25 cellular contexts compared by ENCODE assay signal in the genomic region with DNA sequence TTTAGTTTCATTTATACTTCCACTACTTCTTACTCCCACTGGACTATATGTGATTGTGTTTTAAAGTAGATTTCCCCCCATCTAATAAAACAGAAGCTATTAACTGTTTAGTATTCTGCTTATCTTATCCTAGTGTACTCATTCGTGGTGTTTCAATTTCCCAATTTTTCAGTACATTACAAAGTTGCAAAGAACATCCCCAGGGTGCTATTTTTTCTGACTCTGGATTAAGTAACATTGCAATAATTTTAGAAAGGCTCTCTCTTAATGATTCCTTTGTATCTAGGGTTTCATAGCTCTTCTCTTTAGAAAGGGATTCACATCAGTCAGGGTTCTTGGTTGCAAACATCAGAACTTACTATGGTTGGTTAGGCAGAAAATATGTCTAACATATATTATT.
DNase-seq lines count a peak whose midpoint lies in the region; ATAC-seq, FAIRE-seq and TF ChIP-seq lines count a peak whose summit lies in the region.
"Had no signal": no experiment of that assay in that cellular context is flagged by ENCODE, and none has a peak within 500 bp of the region (broad histone marks: within the 10 kb centered on the region; RNA-seq: fewer than 3 reads in every experiment).

No MANE protein-coding gene starts in this region.

- H3K4me1 ChIP-seq in ACC112 (ENCODE audit: control insufficient read depth, insufficient read depth, low read length, unreplicated experiment) (peaks cover 34% of the 10 kb centered on the region), endothelial cell of umbilical vein (ENCODE audit: control insufficient read depth, extremely low read depth, insufficient read depth, low read length) (peaks cover 26% of the 10 kb centered on the region), osteoblast (ENCODE audit: insufficient read depth, low read length) (peaks cover 32% of the 10 kb centered on the region), aorta (ENCODE audit: control insufficient read depth in 1 of 2, insufficient read depth in 2 of 2, low read length in 2 of 2) (peaks cover 0 to 1% of the 10 kb centered on the region in 2 donors), BE2C (no peaks in the 10 kb centered on the region)

- peak overlapping the region; percentile 3 for H3K9ac ChIP-seq in endothelial cell of umbilical vein (replicated peaks; ENCODE audit: extremely low read depth, insufficient read depth, low read length)
- H3K9ac ChIP-seq: BLaER1 treated with 17β-estradiol and CSF1 and Interleukin-3, amounts not matched to agents 10 nM and 100 nM had no signal

- DNase-seq in HFFc6, result no peak
- DNase-seq in endothelial cell of umbilical vein (ENCODE audit: low read depth, low spot score), result peak; percentile 6
- no peak for DNase-seq in osteoblast (ENCODE audit: insufficient read length, low spot score, missing footprints)
- no peak for DNase-seq in aorta
- no peak for DNase-seq in activated effector memory CD4-positive, alpha-beta T cell treated with Interleukin-2 at 50 U/mL for 16 hours
- no peak for DNase-seq in BE2C
- DNase-seq in GM19239 (ENCODE audit: insufficient read length, low spot score), result no peak
- DNase-seq: 8988T; CD4-positive, alpha-beta T cell; DMS53; HCEC 1CT; Karpas-422; MV-4-11; NCI-H1105; NCI-H1436 treated with DMSO at 0.1 percent for 48 hours; NCI-H1930; NCI-H446; NCI-H524 treated with DMSO at 0.1 percent for 48 hours; SHP77 treated with DMSO at 0.1 percent for 48 hours; SW 1271 had no signal

- H3K36me3 ChIP-seq in ACC112 (ENCODE audit: insufficient read depth, low read length) (no peaks in the 10 kb centered on the region), endothelial cell of umbilical vein (ENCODE audit: control insufficient read depth in 2 of 2, extremely low read depth in 1 of 2, insufficient read depth in 2 of 2, low read length in 2 of 2) (no peaks in the 10 kb centered on the region), osteoblast (ENCODE audit: insufficient read depth, low read length) (no peaks in the 10 kb centered on the region), aorta (ENCODE audit: control insufficient read depth in 1 of 2, insufficient read depth in 2 of 2, low read length in 1 of 2) (no peaks in the 10 kb centered on the region), BE2C (no peaks in the 10 kb centered on the region)
- H3K36me3 ChIP-seq: BLaER1 treated with 17β-estradiol and CSF1 and Interleukin-3, amounts not matched to agents 10 nM and 100 nM had no signal

- TF ChIP-seq CTCF in HFFc6 (IDR thresholded peaks at IDR 0.05) (no peak), endothelial cell of umbilical vein (IDR thresholded peaks at IDR 0.05; ENCODE audit: extremely low read depth in 1 of 2, insufficient read depth in 1 of 2, low read depth in 1 of 2, low read length in 2 of 2) (no peak), osteoblast (IDR thresholded peaks at IDR 0.05; ENCODE audit: extremely low read depth, low read depth, low read length) (no peak), BE2C (IDR thresholded peaks at IDR 0.05; ENCODE audit: low read depth, low read length) (no peak)

- no TSS peak for BruUV-seq in endothelial cell of umbilical vein (replicated peaks; lab: Mats Ljungman, UMichigan)

- H2AFZ ChIP-seq in ACC112 (ENCODE audit: low read length, unreplicated experiment) (peak overlapping the region; percentile 75), endothelial cell of umbilical vein (ENCODE audit: low read depth, low read length) (no peak overlapping the region), osteoblast (ENCODE audit: low read length) (no peak overlapping the region)

- no peak for FAIRE-seq in endothelial cell of umbilical vein (lab: Jason Lieb, UNC)
- no peak for FAIRE-seq in GM19239 (lab: Jason Lieb, UNC)
- FAIRE-seq: H1 had no signal

- no peaks in the 10 kb centered on the region for H3K9me3 Mint-ChIP-seq in HFFc6
- H3K9me3 Mint-ChIP-seq: CD4-positive, alpha-beta T cell had no signal

- H3K27me3 Mint-ChIP-seq in HFFc6 (ENCODE audit: insufficient read depth), result peaks cover 3% of the 10 kb centered on the region; the same call in 1 of the 2 replicates
- H3K27me3 Mint-ChIP-seq: CD4-positive, alpha-beta T cell had no signal

- POLR2A ChIA-PET in endothelial cell of umbilical vein (lab: Charles Lee), result no interaction called here

- dilution Hi-C loops in endothelial cell of umbilical vein (cut with MboI; ENCODE audit: extremely low pct_ligation_motif_present, low sequenced_read_pairs), result no loop called here

- H3K4me2 ChIP-seq in endothelial cell of umbilical vein (ENCODE audit: insufficient read depth, low read length) (no peak overlapping the region), osteoblast (ENCODE audit: insufficient read depth, low read length) (no peak overlapping the region)
- H3K4me2 ChIP-seq: BLaER1 treated with 17β-estradiol and CSF1 and Interleukin-3, amounts not matched to agents 10 nM and 100 nM had no signal

- peaks cover 20% of the 10 kb centered on the region for H3K36me3 Mint-ChIP-seq in HFFc6 (ENCODE audit: low read depth)

- H3K4me3 ChIP-seq in ACC112 (ENCODE audit: low read depth, low read length) (no peak overlapping the region), endothelial cell of umbilical vein (replicated peaks in 1 of 3; ENCODE audit: insufficient read depth in 1 of 3, low read depth in 1 of 3, low read length in 3 of 3) (no peak overlapping the region), osteoblast (ENCODE audit: insufficient read depth, low read length) (no peak overlapping the region), aorta (ENCODE audit: low read length in 2 of 2) (no peak overlapping the region), BE2C (ENCODE audit: low read depth, low read length) (no peak overlapping the region)
- H3K4me3 ChIP-seq: BLaER1 treated with 17β-estradiol and CSF1 and Interleukin-3, amounts not matched to agents 10 nM and 100 nM had no signal

- no peaks in the 10 kb centered on the region for H3K79me2 ChIP-seq in ACC112 (ENCODE audit: control insufficient read depth, insufficient read depth, low read length, unreplicated experiment)
- H3K79me2 ChIP-seq in endothelial cell of umbilical vein (ENCODE audit: control insufficient read depth, insufficient read depth, low read length), result no peaks in the 10 kb centered on the region
- H3K79me2 ChIP-seq in osteoblast (ENCODE audit: insufficient read depth, low read length), result no peaks in the 10 kb centered on the region

- no peaks in the 10 kb centered on the region for H3K9me1 ChIP-seq in endothelial cell of umbilical vein (replicated peaks; ENCODE audit: control insufficient read depth, extremely low read depth, insufficient read depth, low read length)

- 22 to 33% methylated on average over 1 of the region's 1 CpG for WGBS in aorta, 2 donors

- intact Hi-C loops in endothelial cell of umbilical vein (cut with micrococcal nuclease) (loop anchor here (10.0 kb wide), 1 partner anchor 886 kb away; no protein-coding TSS in a partner anchor), aorta (cut with DNase I) (loop anchor here in 1 of 2 donors (10.0 kb wide), 1 partner anchor 204 kb away; no protein-coding TSS in a partner anchor)

- no peak for ATAC-seq in aorta (ENCODE audit: low FRiP score)

- CTCF ChIA-PET in endothelial cell of umbilical vein (lab: Charles Lee), result no interaction called here

- no peak for TF ChIP-seq POLR2A in endothelial cell of umbilical vein (IDR thresholded peaks at IDR 0.05; ENCODE audit: low read depth, low read length)

- H3K27me3 ChIP-seq in ACC112 (ENCODE audit: insufficient read depth, low read length) (no peaks in the 10 kb centered on the region), endothelial cell of umbilical vein (ENCODE audit: control insufficient read depth in 2 of 2, insufficient read depth in 2 of 2, low read length in 2 of 2) (no peaks in the 10 kb centered on the region), osteoblast (ENCODE audit: insufficient read depth, low read length) (no peaks in the 10 kb centered on the region), aorta (ENCODE audit: control insufficient read depth in 1 of 2, insufficient read depth in 2 of 2, low read length in 1 of 2) (no peaks in the 10 kb centered on the region), BE2C (no peaks in the 10 kb centered on the region)
- H3K27me3 ChIP-seq: BLaER1 treated with 17β-estradiol and CSF1 and Interleukin-3, amounts not matched to agents 10 nM and 100 nM had no signal

- H3K27ac ChIP-seq in ACC112 (ENCODE audit: low read depth, low read length) (peak overlapping the region; percentile 91), endothelial cell of umbilical vein (ENCODE audit: insufficient read depth, low read depth, low read length) (no peak overlapping the region), osteoblast (ENCODE audit: low read depth, low read length) (peak overlapping the region; percentile 70), aorta (ENCODE audit: low read depth in 1 of 2, low read length in 2 of 2) (no peak overlapping the region)
- H3K27ac ChIP-seq: BLaER1 treated with 17β-estradiol and CSF1 and Interleukin-3, amounts not matched to agents 10 nM and 100 nM; HL-60; RWPE1 had no signal

- H3K4me1 Mint-ChIP-seq in HFFc6 (ENCODE audit: low read depth), result peaks cover 54% of the 10 kb centered on the region

- H3K9me3 ChIP-seq in endothelial cell of umbilical vein (replicated peaks; ENCODE audit: control insufficient read depth, insufficient read depth, low read length) (no peaks in the 10 kb centered on the region), osteoblast (ENCODE audit: low read depth, low read length) (no peaks in the 10 kb centered on the region), aorta (ENCODE audit: control insufficient read depth, low read length) (no peaks in the 10 kb centered on the region), BE2C (no peaks in the 10 kb centered on the region)
- H3K9me3 ChIP-seq: BLaER1 treated with 17β-estradiol and CSF1 and Interleukin-3, amounts not matched to agents 10 nM and 100 nM had no signal

- H3K4me3 Mint-ChIP-seq in HFFc6, result peak overlapping the region; percentile 15; the same call in 1 of the 2 replicates
- H3K4me3 Mint-ChIP-seq: CD4-positive, alpha-beta T cell had no signal

- peak overlapping the region; percentile 93 for H3K27ac Mint-ChIP-seq in HFFc6
- H3K27ac Mint-ChIP-seq: CD4-positive, alpha-beta T cell had no signal

- H4K20me1 ChIP-seq in endothelial cell of umbilical vein (replicated peaks; ENCODE audit: control insufficient read depth, extremely low read depth, insufficient read depth, low read length) (no peaks in the 10 kb centered on the region), osteoblast (ENCODE audit: insufficient read depth, low read length) (no peaks in the 10 kb centered on the region)
- H4K20me1 ChIP-seq: BLaER1 treated with 17β-estradiol and CSF1 and Interleukin-3, amounts not matched to agents 10 nM and 100 nM had no signal

TF ChIP-seq in endothelial cell of umbilical vein, 7 proteins besides CTCF, POLR2A, EP300 and RAD21 (continues in another document):
- TF ChIP-seq FOS (IDR thresholded peaks at IDR 0.05; ENCODE audit: borderline replicate concordance, insufficient read depth, low read length) (no peak), JUN (IDR thresholded peaks at IDR 0.05; ENCODE audit: borderline replicate concordance, insufficient read depth, insufficient read length, low read depth) (no peak), MYC (IDR thresholded peaks at IDR 0.05; ENCODE audit: low read depth, low read length) (no peak), POLR2AphosphoS5 (IDR thresholded peaks at IDR 0.05; ENCODE audit: insufficient read depth, low read depth, low read length) (no peak)

Comparison
In these comparisons a context has a peak if more than half of its experiments do, and no peak if none do; other contexts are left out.
1. H3K27ac ChIP-seq: peak in ACC112 (single experiment) and osteoblast (single experiment); none in endothelial cell of umbilical vein (single experiment) and aorta (0 of 2).